8 cellular contexts compared by ENCODE assay signal in genomic region chr16:82229800-82230619, GRCh38. TPM values are rescaled to one million over a fixed set of nuclear protein-coding genes. Genes with fewer than 3 reads are reported as not detected.
DNase-seq lines count a peak whose midpoint lies in the region; ATAC-seq, FAIRE-seq and TF ChIP-seq lines count a peak whose summit lies in the region.

No MANE protein-coding gene starts in this region.

- no peaks in the 10 kb centered on the region for H3K4me1 Mint-ChIP-seq in activated naive CD4-positive, alpha-beta T cell treated with anti-CD3 and anti-CD28 coated beads, Interleukin-2, amount 10 ng/mL, durations not matched to agents 7 days and 5 days
- no peaks in the 10 kb centered on the region for H3K4me1 Mint-ChIP-seq in glutamatergic neuron (ENCODE audit: low read depth, unreplicated experiment)

- H3K27me3 Mint-ChIP-seq in activated naive CD4-positive, alpha-beta T cell treated with anti-CD3 and anti-CD28 coated beads, Interleukin-2, amount 10 ng/mL, durations not matched to agents 7 days and 5 days = peaks cover 7% of the 10 kb centered on the region
- peaks cover 2% of the 10 kb centered on the region for H3K27me3 Mint-ChIP-seq in glutamatergic neuron (ENCODE audit: unreplicated experiment)

- H3K36me3 Mint-ChIP-seq in activated naive CD4-positive, alpha-beta T cell treated with anti-CD3 and anti-CD28 coated beads, Interleukin-2, amount 10 ng/mL, durations not matched to agents 7 days and 5 days = no peaks in the 10 kb centered on the region
- no peaks in the 10 kb centered on the region for H3K36me3 Mint-ChIP-seq in glutamatergic neuron (ENCODE audit: unreplicated experiment)

- H3K27ac Mint-ChIP-seq in activated naive CD4-positive, alpha-beta T cell treated with anti-CD3 and anti-CD28 coated beads, Interleukin-2, amount 10 ng/mL, durations not matched to agents 7 days and 5 days = no peak overlapping the region
- H3K27ac Mint-ChIP-seq in glutamatergic neuron (ENCODE audit: unreplicated experiment) = no peak overlapping the region

- CTCF ChIA-PET in activated naive CD4-positive, alpha-beta T cell treated with anti-CD3 and anti-CD28 coated beads, Interleukin-2, amount 10 ng/mL, durations not matched to agents 7 days and 5 days (lab: Charles Lee) = interaction anchor here (0.6 to 2.5 kb wide), 17 partner anchors 11 to 338 kb away, joined by 3 to 29 read pairs (median 4); no protein-coding TSS in a partner anchor

- H3K4me3 Mint-ChIP-seq in activated naive CD4-positive, alpha-beta T cell treated with anti-CD3 and anti-CD28 coated beads, Interleukin-2, amount 10 ng/mL, durations not matched to agents 7 days and 5 days = no peak overlapping the region
- no peak overlapping the region for H3K4me3 Mint-ChIP-seq in glutamatergic neuron (ENCODE audit: unreplicated experiment)

- no peak for ATAC-seq in HG02588 (IDR thresholded peaks at IDR 0.05; ENCODE audit: unreplicated experiment)

- peak; percentile 54 for DNase-seq in DMS53 treated with DMSO at 0.1 percent for 48 hours (lab: John Stamatoyannopoulos, UW; ENCODE audit: unreplicated experiment)
- peak; percentile 77 for DNase-seq in LoVo (ENCODE audit: low spot score)
- DNase-seq in SK-MEL-5 (ENCODE audit: low read depth, low spot score) = peak; percentile 79
- DNase-seq in activated naive CD4-positive, alpha-beta T cell treated with anti-CD3 and anti-CD28 coated beads, Interleukin-2, amount 10 ng/mL, durations not matched to agents 7 days and 5 days = peak; percentile 69
- peak; percentile 86 for DNase-seq in glutamatergic neuron
- peak; percentile 73 for DNase-seq in pons (ENCODE audit: low spot score)
- DNase-seq in urothelium cell line (ENCODE audit: low spot score) = peak; percentile 74

- H3K9me3 Mint-ChIP-seq in activated naive CD4-positive, alpha-beta T cell treated with anti-CD3 and anti-CD28 coated beads, Interleukin-2, amount 10 ng/mL, durations not matched to agents 7 days and 5 days = no peaks in the 10 kb centered on the region
- peaks cover 2% of the 10 kb centered on the region for H3K9me3 Mint-ChIP-seq in glutamatergic neuron (ENCODE audit: unreplicated experiment)

- in situ Hi-C loops in SK-MEL-5 (cut with HindIII; ENCODE audit: low pct_unique_long_range_greater_than_20kb, low sequenced_read_pairs) = no loop called here

- no peak for FAIRE-seq in urothelium cell line (lab: Jason Lieb, UNC)

- peak; percentile 90 for TF ChIP-seq CTCF in glutamatergic neuron (IDR thresholded peaks at IDR 0.05; ENCODE audit: partially characterized antibody, unreplicated experiment)

RNA-seq across cellular contexts. Expression of gene MPHOSPH6, which starts 60.0 kb away (rescaled TPM):
- total RNA-seq in SK-MEL-5 (2014; rRNA removed; shearing (Covaris generic)) = 17.7 and 18.0 TPM in 2 replicates
- 13.5 and 14.1 TPM in 2 replicates for polyA plus RNA-seq in SK-MEL-5 (2015; cell fraction: cytosol; rRNA removed)
- 48.6 and 49.4 TPM in 2 replicates for polyA plus RNA-seq in SK-MEL-5 (2015; cell fraction: nucleus; rRNA removed)
- 37.2 TPM for total RNA-seq in glutamatergic neuron (ENCODE audit: unreplicated experiment)
